Comparison of ENCODE assay signal across 1 cellular context in the genomic region with DNA sequence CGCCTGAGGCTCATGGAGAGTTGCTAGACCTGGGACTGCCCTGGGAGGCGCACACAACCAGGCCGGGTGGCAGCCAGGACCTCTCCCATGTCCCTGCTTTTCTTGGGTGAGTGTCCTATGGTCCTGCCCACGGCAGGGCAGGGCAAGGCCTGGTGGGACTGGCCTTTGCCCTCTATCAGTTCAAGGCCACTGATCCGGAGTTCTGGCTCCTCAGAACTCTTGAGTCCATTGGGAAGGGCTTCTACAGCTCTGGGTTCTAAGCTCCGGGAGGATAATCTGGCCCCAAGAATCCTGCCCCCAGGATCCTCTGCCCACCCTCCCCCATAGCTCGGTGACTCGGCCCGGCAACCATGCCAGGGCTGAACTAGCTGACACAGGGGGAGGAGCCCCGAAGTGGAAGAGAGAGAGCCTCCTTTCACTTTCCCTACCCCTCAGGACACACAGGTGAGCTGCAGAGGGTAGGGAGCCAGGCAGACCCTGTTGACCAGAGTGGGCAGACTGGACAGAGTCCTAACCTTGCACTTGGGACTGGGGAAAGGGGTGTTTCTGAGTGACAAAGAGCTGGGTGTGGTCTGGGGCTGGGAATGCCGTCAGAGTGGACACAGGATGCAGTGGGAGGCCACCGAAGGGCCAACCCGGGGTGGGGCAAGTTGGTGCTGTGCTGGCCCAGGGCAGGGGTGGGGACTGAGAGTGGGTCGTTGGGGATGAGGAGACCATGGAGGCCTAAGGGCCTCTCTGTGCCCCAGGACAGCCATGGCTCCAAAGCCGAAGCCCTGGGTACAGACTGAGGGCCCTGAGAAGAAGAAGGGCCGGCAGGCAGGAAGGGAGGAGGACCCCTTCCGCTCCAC.
TF ChIP-seq lines count a peak whose summit lies in the region.

No MANE protein-coding gene starts in this region.

TF ChIP-seq in H1, 55 proteins besides CTCF, POLR2A, EP300 and RAD21:
- no peak for TF ChIP-seq KDM5A (IDR thresholded peaks at IDR 0.05; ENCODE audit: low read length)
- TF ChIP-seq, protein P1, sequence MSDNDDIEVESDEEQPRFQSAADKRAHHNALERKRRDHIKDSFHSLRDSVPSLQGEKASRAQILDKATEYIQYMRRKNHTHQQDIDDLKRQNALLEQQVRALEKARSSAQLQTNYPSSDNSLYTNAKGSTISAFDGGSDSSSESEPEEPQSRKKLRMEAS (IDR thresholded peaks at IDR 0.05) = no peak
- TF ChIP-seq SIRT6 (IDR thresholded peaks at IDR 0.05; ENCODE audit: low read length) = no peak
